In genomic region chr22:39622881-39623367, GRCh38 we compare ENCODE assay signal across 8 cellular contexts.
DNase-seq lines count a peak whose midpoint lies in the region; ATAC-seq and TF ChIP-seq lines count a peak whose summit lies in the region.

No MANE protein-coding gene starts in this region.

- ATAC-seq in GM18858 (IDR thresholded peaks at IDR 0.05; ENCODE audit: unreplicated experiment) = no peak
- ATAC-seq in HG03469 (IDR thresholded peaks at IDR 0.05; ENCODE audit: unreplicated experiment) = no peak

- DNase-seq in DMS53 (lab: John Stamatoyannopoulos, UW) = peak; percentile 59
- DNase-seq in NCI-H1694 treated with DMSO at 0.1 percent for 48 hours (lab: John Stamatoyannopoulos, UW) = peak; percentile 30
- peak; percentile 54 for DNase-seq in activated T-cell treated with anti-CD3 and anti-CD28 coated beads for 48 hours (ENCODE audit: low read depth)
- peak in 1 of 2 donors; percentile 22 for DNase-seq in foreskin fibroblast
- DNase-seq in retina = peak; percentile 65
- DNase-seq in kidney glomerular epithelial cell (lab: John Stamatoyannopoulos, UW) = no peak

- no peak overlapping the region for H3K4me3 ChIP-seq in foreskin fibroblast (ENCODE audit: low read depth in 1 of 2, low read length in 2 of 2)

- peak; percentile 40 for TF ChIP-seq CTCF in foreskin fibroblast (IDR thresholded peaks at IDR 0.05; ENCODE audit: low read depth, low read length)
